1 cellular context compared by ENCODE assay signal in the genomic region with DNA sequence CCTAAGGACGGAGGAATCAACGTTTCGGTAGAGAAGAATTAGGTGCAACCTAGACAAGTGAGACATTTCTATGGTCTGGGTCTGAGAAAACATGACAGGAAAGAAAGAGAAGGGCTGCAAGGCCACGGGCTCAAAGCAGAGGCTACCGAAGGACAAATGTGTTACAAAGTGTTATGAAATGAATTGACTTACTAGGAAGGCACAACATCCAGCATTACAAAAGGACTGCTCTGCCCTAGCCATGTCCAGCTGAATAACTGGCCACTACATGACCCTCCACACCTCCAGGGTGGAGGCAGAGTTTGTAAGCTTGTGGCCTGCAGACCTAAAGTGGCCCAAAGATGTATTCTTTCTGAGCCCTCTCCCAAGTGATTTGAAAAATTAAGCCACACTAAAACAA.
TF ChIP-seq lines count a peak whose summit lies in the region.

No MANE protein-coding gene starts in this region.

TF ChIP-seq in K562, 482 proteins besides CTCF, POLR2A, EP300 and RAD21 (continued from another document):
- TF ChIP-seq, protein P1, sequence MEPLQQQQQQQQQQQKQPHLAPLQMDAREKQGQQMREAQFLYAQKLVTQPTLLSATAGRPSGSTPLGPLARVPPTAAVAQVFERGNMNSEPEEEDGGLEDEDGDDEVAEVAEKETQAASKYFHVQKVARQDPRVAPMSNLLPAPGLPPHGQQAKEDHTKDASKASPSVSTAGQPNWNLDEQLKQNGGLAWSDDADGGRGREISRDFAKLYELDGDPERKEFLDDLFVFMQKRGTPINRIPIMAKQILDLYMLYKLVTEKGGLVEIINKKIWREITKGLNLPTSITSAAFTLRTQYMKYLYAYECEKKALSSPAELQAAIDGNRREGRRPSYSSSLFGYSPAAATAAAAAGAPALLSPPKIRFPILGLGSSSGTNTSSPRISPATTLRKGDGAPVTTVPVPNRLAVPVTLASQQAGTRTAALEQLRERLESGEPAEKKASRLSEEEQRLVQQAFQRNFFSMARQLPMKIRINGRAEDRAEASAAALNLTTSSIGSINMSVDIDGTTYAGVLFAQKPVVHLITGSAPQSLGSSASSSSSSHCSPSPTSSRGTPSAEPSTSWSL (CRISPR knock-in tag; IDR thresholded peaks at IDR 0.05; ENCODE audit: borderline replicate concordance) = no peak
- no peak for TF ChIP-seq MTA1 (IDR thresholded peaks at IDR 0.05; ENCODE audit: borderline replicate concordance)
- TF ChIP-seq, protein P2, sequence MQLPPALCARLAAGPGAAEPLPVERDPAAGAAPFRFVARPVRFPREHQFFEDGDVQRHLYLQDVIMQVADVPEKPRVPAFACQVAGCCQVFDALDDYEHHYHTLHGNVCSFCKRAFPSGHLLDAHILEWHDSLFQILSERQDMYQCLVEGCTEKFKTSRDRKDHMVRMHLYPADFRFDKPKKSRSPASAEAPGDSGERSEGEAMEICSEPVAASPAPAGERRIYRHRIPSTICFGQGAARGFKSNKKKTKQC (CRISPR knock-in tag; IDR thresholded peaks at IDR 0.05) = no peak
- no peak for TF ChIP-seq SOX6 (IDR thresholded peaks at IDR 0.05)
- no peak for TF ChIP-seq NCOA6 (IDR thresholded peaks at IDR 0.05)
- no peak for TF ChIP-seq ASH1L (IDR thresholded peaks at IDR 0.05; ENCODE audit: borderline replicate concordance, low read depth, partially characterized antibody)
- no peak for TF ChIP-seq TAF1 (IDR thresholded peaks at IDR 0.05; ENCODE audit: control insufficient read depth, extremely low read depth, insufficient read depth, low read length, severe bottlenecking)
- no peak for TF ChIP-seq C11orf30 (IDR thresholded peaks at IDR 0.05; ENCODE audit: low read depth)
- no peak for TF ChIP-seq CTBP1 (IDR thresholded peaks at IDR 0.05; ENCODE audit: borderline replicate concordance)
- TF ChIP-seq BRD9 (IDR thresholded peaks at IDR 0.05; ENCODE audit: low read depth, partially characterized antibody) = no peak
- no peak for TF ChIP-seq ZNF12 (CRISPR knock-in tag; IDR thresholded peaks at IDR 0.05)
- no peak for TF ChIP-seq RBM39 (optimal IDR thresholded peaks at IDR 0.05; ENCODE audit: low read depth, low read length)
- no peak for TF ChIP-seq ZNF830 (CRISPR knock-in tag; IDR thresholded peaks at IDR 0.05)
- TF ChIP-seq ZNF431 (CRISPR knock-in tag; IDR thresholded peaks at IDR 0.05) = no peak
